Comparison of ENCODE assay signal across 21 cellular contexts in the genomic region with DNA sequence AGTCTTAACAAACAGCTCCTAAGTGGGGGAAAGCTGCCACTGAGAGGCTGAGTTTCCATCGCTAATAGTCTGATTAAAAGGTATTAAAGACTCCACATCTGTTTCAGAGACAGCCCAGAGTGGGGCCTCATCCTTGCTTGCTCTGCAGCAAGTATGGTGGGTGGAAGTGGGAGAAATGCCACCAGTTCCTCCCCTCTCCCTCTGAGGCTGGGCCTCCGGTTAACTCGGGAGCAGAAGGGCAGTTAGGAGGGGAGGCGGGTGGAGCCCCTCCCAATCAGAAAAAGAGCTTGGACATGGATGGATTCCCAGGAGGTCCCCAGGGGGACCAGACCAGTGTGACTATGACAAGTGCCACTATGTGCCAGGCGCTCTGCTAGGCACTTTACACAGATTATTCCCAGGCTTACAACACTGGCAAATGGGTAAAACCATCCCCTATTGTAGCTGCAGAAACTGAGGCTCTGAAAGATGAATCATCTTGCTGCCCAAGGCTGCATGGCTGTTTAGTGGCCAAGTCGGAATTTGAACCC. TPM values are rescaled to one million over a fixed set of nuclear protein-coding genes. Genes with fewer than 3 reads are reported as not detected.
DNase-seq lines count a peak whose midpoint lies in the region; ATAC-seq and TF ChIP-seq lines count a peak whose summit lies in the region.
"Had no signal": no experiment of that assay in that cellular context is flagged by ENCODE, and none has a peak within 500 bp of the region (broad histone marks: within the 10 kb centered on the region; RNA-seq: fewer than 3 reads in every experiment).

No MANE protein-coding gene starts in this region.

- H3K27ac Mint-ChIP-seq in stimulated activated memory B cell treated with anti-CD40 and anti-IgM and Interleukin-4, amounts not matched to agents 10 μg/mL and 1 μg/mL and 100 μg/mL, for 72 hours: no peak overlapping the region
- H3K27ac Mint-ChIP-seq: H9; natural killer cell treated with Interleukin-12 subunit alpha and Interleukin-12 subunit beta and Interleukin-15 and Interleukin-18, amount 100 ng/mL, for 72 hours had no signal

- intact Hi-C loops in Right ventricle myocardium inferior (cut with DNase I): no loop called here
- intact Hi-C loops in heart left ventricle (cut with DNase I): no loop called here
- intact Hi-C loops in lower lobe of right lung (cut with DNase I): no loop called here

- no peaks in the 10 kb centered on the region for H3K9me3 Mint-ChIP-seq in stimulated activated memory B cell treated with anti-CD40 and anti-IgM and Interleukin-4, amounts not matched to agents 10 μg/mL and 1 μg/mL and 100 μg/mL, for 72 hours
- H3K9me3 Mint-ChIP-seq: H9; natural killer cell treated with Interleukin-12 subunit alpha and Interleukin-12 subunit beta and Interleukin-15 and Interleukin-18, amount 100 ng/mL, for 72 hours had no signal

- H3K36me3 ChIP-seq in heart left ventricle (peaks cover 0 to 79% (median 53%) of the 10 kb centered on the region in 9 donors), gastroesophageal sphincter (peaks cover 0 to 79% of the 10 kb centered on the region in 2 donors), skeletal muscle tissue (ENCODE audit: control insufficient read depth in 3 of 3, insufficient read depth in 3 of 3, low read length in 3 of 3) (peaks cover 61 to 65% (median 63%) of the 10 kb centered on the region in 3 donors), lower lobe of right lung (peaks cover 68% of the 10 kb centered on the region)

- H3K27ac ChIP-seq in heart left ventricle (peak overlapping the region in 1 of 12 donors; percentile 75), gastroesophageal sphincter (peak overlapping the region in 3 of 4 donors; percentile 66 to 77 (median 74)), skeletal muscle tissue (ENCODE audit: low read depth, low read length) (peak overlapping the region; percentile 47), lower lobe of right lung (no peak overlapping the region)
- H3K27ac ChIP-seq: C4-2B had no signal

- H3K36me3 Mint-ChIP-seq in stimulated activated memory B cell treated with anti-CD40 and anti-IgM and Interleukin-4, amounts not matched to agents 10 μg/mL and 1 μg/mL and 100 μg/mL, for 72 hours: peaks cover 62% of the 10 kb centered on the region

- ATAC-seq in Right ventricle myocardium inferior: no peak
- ATAC-seq in heart left ventricle: no peak
- no peak for ATAC-seq in gastroesophageal sphincter
- ATAC-seq in stimulated activated memory B cell treated with anti-CD40 and anti-IgM and Interleukin-4, amounts not matched to agents 10 μg/mL and 1 μg/mL and 100 μg/mL, for 72 hours: no peak
- no peak for ATAC-seq in HG02981 (IDR thresholded peaks at IDR 0.05; ENCODE audit: unreplicated experiment)
- no peak for ATAC-seq in lower lobe of right lung
- ATAC-seq: natural killer cell treated with Interleukin-12 subunit alpha and Interleukin-12 subunit beta and Interleukin-15 and Interleukin-18, amount 100 ng/mL, for 72 hours had no signal

- peak; percentile 58 for DNase-seq in Right ventricle myocardium inferior (ENCODE audit: missing footprints)
- no peak for DNase-seq in heart left ventricle
- no peak for DNase-seq in DMS153 treated with DMSO at 0.1 percent for 48 hours (lab: John Stamatoyannopoulos, UW; ENCODE audit: unreplicated experiment)
- no peak for DNase-seq in lower lobe of right lung
- DNase-seq: 8988T, H9, KBM-7, NCI-H2081, NCI-H510A, retina, T-helper 9 cell had no signal

- H3K4me1 Mint-ChIP-seq in stimulated activated memory B cell treated with anti-CD40 and anti-IgM and Interleukin-4, amounts not matched to agents 10 μg/mL and 1 μg/mL and 100 μg/mL, for 72 hours: no peaks in the 10 kb centered on the region
- H3K4me1 Mint-ChIP-seq: H9 had no signal

- H3K9ac ChIP-seq in skeletal muscle tissue (ENCODE audit: low read depth in 1 of 3, low read length in 3 of 3): no peak overlapping the region

- no peak for TF ChIP-seq CTCF in heart left ventricle (IDR thresholded peaks at IDR 0.05)
- TF ChIP-seq CTCF in gastroesophageal sphincter (IDR thresholded peaks at IDR 0.05): no peak
- no peak for TF ChIP-seq CTCF in lower lobe of right lung (IDR thresholded peaks at IDR 0.05)

- H3K27me3 ChIP-seq in heart left ventricle (no peaks in the 10 kb centered on the region), gastroesophageal sphincter (no peaks in the 10 kb centered on the region), skeletal muscle tissue (ENCODE audit: control insufficient read depth in 3 of 3, insufficient read depth in 3 of 3, low read length in 3 of 3) (no peaks in the 10 kb centered on the region), lower lobe of right lung (ENCODE audit: low read depth) (no peaks in the 10 kb centered on the region)
- H3K27me3 ChIP-seq: gastrocnemius medialis had no signal

- peaks cover 0 to 32% (median 0%) of the 10 kb centered on the region in 12 donors for H3K4me1 ChIP-seq in heart left ventricle
- peaks cover 0 to 48% (median 19%) of the 10 kb centered on the region in 3 donors for H3K4me1 ChIP-seq in gastroesophageal sphincter
- peaks cover 22 to 38% (median 27%) of the 10 kb centered on the region in 3 donors for H3K4me1 ChIP-seq in skeletal muscle tissue (ENCODE audit: control insufficient read depth in 3 of 3, insufficient read depth in 3 of 3, low read length in 3 of 3)
- H3K4me1 ChIP-seq in lower lobe of right lung: no peaks in the 10 kb centered on the region

- H3K27me3 Mint-ChIP-seq in stimulated activated memory B cell treated with anti-CD40 and anti-IgM and Interleukin-4, amounts not matched to agents 10 μg/mL and 1 μg/mL and 100 μg/mL, for 72 hours: no peaks in the 10 kb centered on the region
- H3K27me3 Mint-ChIP-seq: natural killer cell treated with Interleukin-12 subunit alpha and Interleukin-12 subunit beta and Interleukin-15 and Interleukin-18, amount 100 ng/mL, for 72 hours had no signal

- H3K9me3 ChIP-seq in heart left ventricle (no peaks in the 10 kb centered on the region), gastroesophageal sphincter (no peaks in the 10 kb centered on the region), skeletal muscle tissue (ENCODE audit: control insufficient read depth in 3 of 3, low read length in 3 of 3) (no peaks in the 10 kb centered on the region), lower lobe of right lung (no peaks in the 10 kb centered on the region)
- H3K9me3 ChIP-seq: gastrocnemius medialis had no signal

- TF ChIP-seq EP300 in gastroesophageal sphincter (IDR thresholded peaks at IDR 0.05): no peak

- no peak overlapping the region for H3K4me3 ChIP-seq in heart left ventricle
- no peak overlapping the region for H3K4me3 ChIP-seq in gastroesophageal sphincter
- no peak overlapping the region for H3K4me3 ChIP-seq in skeletal muscle tissue (ENCODE audit: low read length in 3 of 3)
- H3K4me3 ChIP-seq in lower lobe of right lung: no peak overlapping the region
- H3K4me3 ChIP-seq: gastrocnemius medialis had no signal

- WGBS in heart left ventricle, 4 donors: 72 to 84% (median 80%) methylated on average over 6 of the region's 6 CpGs
- WGBS in gastroesophageal sphincter (ENCODE audit: low coverage in 1 of 2), 2 donors: 17 to 73% methylated on average over 1 to 6 of the region's 6 CpGs

- TF ChIP-seq POLR2A in heart left ventricle (IDR thresholded peaks at IDR 0.05): no peak
- TF ChIP-seq POLR2A in gastroesophageal sphincter (IDR thresholded peaks at IDR 0.05): no peak

- H3K4me3 Mint-ChIP-seq in stimulated activated memory B cell treated with anti-CD40 and anti-IgM and Interleukin-4, amounts not matched to agents 10 μg/mL and 1 μg/mL and 100 μg/mL, for 72 hours: no peak overlapping the region
- H3K4me3 Mint-ChIP-seq: H9; natural killer cell treated with Interleukin-12 subunit alpha and Interleukin-12 subunit beta and Interleukin-15 and Interleukin-18, amount 100 ng/mL, for 72 hours had no signal

RNA-seq across cellular contexts. Expression of a gene that starts 11.4 kb away (rescaled TPM):
- total RNA-seq in Right ventricle myocardium inferior (not detected), heart left ventricle (not detected), gastroesophageal sphincter (not detected), skeletal muscle tissue (not detected), lower lobe of right lung (not detected)
- polyA plus RNA-seq in heart left ventricle: not detected
- total RNA-seq: gastrocnemius medialis; lower leg skin; natural killer cell treated with Interleukin-12 subunit alpha and Interleukin-12 subunit beta and Interleukin-15 and Interleukin-18, amount 100 ng/mL, for 72 hours; OCI-LY7; SK-MEL-5 had no signal

RNA-seq across cellular contexts. Expression of a gene that starts 15.9 kb away (rescaled TPM):
- total RNA-seq in Right ventricle myocardium inferior (26.6 TPM), heart left ventricle (10 to 100 TPM; 22.6 to 35.9 (median 29.3) TPM), gastroesophageal sphincter (10 to 100 TPM; 51.7 to 61.5 (median 56.7) TPM), skeletal muscle tissue (50.1 TPM), lower lobe of right lung (47.9 TPM)
- polyA plus RNA-seq in heart left ventricle: 10 to 100 TPM; 22.4 to 42.9 TPM

RNA-seq across cellular contexts. Expression of a gene that starts 26.1 kb away (rescaled TPM):
- total RNA-seq in Right ventricle myocardium inferior (not detected), heart left ventricle (not detected), gastroesophageal sphincter (not detected), skeletal muscle tissue (43.3 TPM), lower lobe of right lung (0.06 TPM)
- polyA plus RNA-seq in heart left ventricle: not detected
- total RNA-seq: H9; natural killer cell treated with Interleukin-12 subunit alpha and Interleukin-12 subunit beta and Interleukin-15 and Interleukin-18, amount 100 ng/mL, for 72 hours; OCI-LY7; SK-MEL-5 had no signal

RNA-seq across cellular contexts. Expression of a gene that starts 52.2 kb away (rescaled TPM):
- total RNA-seq in Right ventricle myocardium inferior: not detected
- total RNA-seq in heart left ventricle: under 1 TPM in 1 of 9 donors, not detected in 8; 0.04 TPM
- polyA plus RNA-seq in heart left ventricle: under 1 TPM in 1 of 2 donors, not detected in 1; 0.03 TPM
- total RNA-seq in gastroesophageal sphincter: not detected
- total RNA-seq in skeletal muscle tissue: 0.52 TPM
- total RNA-seq in lower lobe of right lung: 0.18 TPM
- total RNA-seq: H9; natural killer cell treated with Interleukin-12 subunit alpha and Interleukin-12 subunit beta and Interleukin-15 and Interleukin-18, amount 100 ng/mL, for 72 hours; OCI-LY7 had no signal

Comparison
In these comparisons a context has a peak if more than half of its experiments do, and no peak if none do; other contexts are left out.
1. RNA of a gene that starts 26.1 kb away (total RNA-seq): 43.3 TPM in skeletal muscle tissue (single experiment); 0.06 TPM in lower lobe of right lung (single experiment), not detected in Right ventricle myocardium inferior (single experiment), not detected in heart left ventricle and not detected in gastroesophageal sphincter; every median in the first group is over 10 times any median in the second.